Comparison of ENCODE assay signal across 8 cellular contexts in the genomic region with DNA sequence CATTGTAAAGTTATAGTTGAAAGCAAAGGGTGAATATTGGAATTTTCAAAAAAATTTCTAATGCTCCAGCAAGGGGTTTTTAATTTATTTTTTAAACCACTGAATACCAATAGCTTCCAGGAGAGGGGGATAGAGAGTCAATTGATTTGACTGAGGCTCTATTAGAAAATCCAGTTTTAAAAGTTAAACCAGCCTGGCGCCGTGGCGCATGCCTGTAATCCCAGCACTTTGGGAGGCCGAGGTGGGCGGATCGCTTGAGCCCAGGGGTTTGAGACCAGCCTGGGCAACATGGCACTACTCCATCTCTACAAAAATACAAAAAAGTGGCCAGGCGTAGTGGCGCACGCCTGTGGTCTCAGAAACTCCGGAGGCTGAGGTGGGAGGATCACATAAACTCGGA.
DNase-seq lines count a peak whose midpoint lies in the region; ATAC-seq and TF ChIP-seq lines count a peak whose summit lies in the region.

No MANE protein-coding gene starts in this region.

- no peak for TF ChIP-seq POLR2A in esophagus squamous epithelium (IDR thresholded peaks at IDR 0.05)

- 26 to 35% methylated on average over 11 of the region's 11 CpGs for WGBS in esophagus squamous epithelium, 2 donors

- peak overlapping the region; percentile 69 for H2AFZ ChIP-seq in parathyroid adenoma

- H3K27me3 ChIP-seq in esophagus squamous epithelium (no peaks in the 10 kb centered on the region), parathyroid adenoma (ENCODE audit: control insufficient read depth, insufficient read depth, low read length) (no peaks in the 10 kb centered on the region)

- no peak for ATAC-seq in activated T-cell treated with anti-CD3 and anti-CD28 coated beads, Interleukin-2, amount 50 U/mL, for 4 hours
- ATAC-seq in GM18909 (IDR thresholded peaks at IDR 0.05; ENCODE audit: poor library complexity, unreplicated experiment): no peak
- no peak for ATAC-seq in GM19395 (IDR thresholded peaks at IDR 0.05; ENCODE audit: unreplicated experiment)
- ATAC-seq in GM18873 (IDR thresholded peaks at IDR 0.05; ENCODE audit: low FRiP score, unreplicated experiment): no peak

- TF ChIP-seq CTCF in esophagus squamous epithelium (IDR thresholded peaks at IDR 0.05) (peak; percentile 46 to 86 (median 73)), parathyroid adenoma (IDR thresholded peaks at IDR 0.05) (peak; percentile 79)

- H3K4me3 Mint-ChIP-seq in activated T-cell treated with anti-CD3 and anti-CD28 coated beads, Interleukin-2, amount 50 U/mL, for 24 hours: no peak overlapping the region
- no peak overlapping the region for H3K4me3 Mint-ChIP-seq in activated T-cell treated with anti-CD3 and anti-CD28 coated beads, Interleukin-2, amount 50 U/mL, for 4 hours

- H3K4me1 Mint-ChIP-seq in activated T-cell treated with anti-CD3 and anti-CD28 coated beads, Interleukin-2, amount 50 U/mL, for 24 hours (ENCODE audit: low read depth): peaks cover 11% of the 10 kb centered on the region
- no peaks in the 10 kb centered on the region for H3K4me1 Mint-ChIP-seq in activated T-cell treated with anti-CD3 and anti-CD28 coated beads, Interleukin-2, amount 50 U/mL, for 4 hours (ENCODE audit: low read depth)

- intact Hi-C loops in esophagus squamous epithelium (cut with DNase I): loop anchor here (5.0 kb wide), 1 partner anchor 257 kb away; no protein-coding TSS in a partner anchor

- H3K79me2 ChIP-seq in parathyroid adenoma: no peaks in the 10 kb centered on the region

- H3K4me3 ChIP-seq in esophagus squamous epithelium: peak overlapping the region in 3 of 4 donors; percentile 12 to 49 (median 21)
- H3K4me3 ChIP-seq in parathyroid adenoma (ENCODE audit: low read depth, low read length): no peak overlapping the region

- peak overlapping the region; percentile 27 for H3K4me2 ChIP-seq in parathyroid adenoma (ENCODE audit: low read length)

- no peaks in the 10 kb centered on the region for H3K9me3 Mint-ChIP-seq in activated T-cell treated with anti-CD3 and anti-CD28 coated beads, Interleukin-2, amount 50 U/mL, for 24 hours
- H3K9me3 Mint-ChIP-seq in activated T-cell treated with anti-CD3 and anti-CD28 coated beads, Interleukin-2, amount 50 U/mL, for 4 hours: no peaks in the 10 kb centered on the region

- H3K27me3 Mint-ChIP-seq in activated T-cell treated with anti-CD3 and anti-CD28 coated beads, Interleukin-2, amount 50 U/mL, for 24 hours: no peaks in the 10 kb centered on the region
- no peaks in the 10 kb centered on the region for H3K27me3 Mint-ChIP-seq in activated T-cell treated with anti-CD3 and anti-CD28 coated beads, Interleukin-2, amount 50 U/mL, for 4 hours (ENCODE audit: low read depth)

- H3K36me3 ChIP-seq in esophagus squamous epithelium (no peaks in the 10 kb centered on the region), parathyroid adenoma (ENCODE audit: control insufficient read depth, insufficient read depth, low read length) (no peaks in the 10 kb centered on the region)

- no peak overlapping the region for H3K27ac Mint-ChIP-seq in activated T-cell treated with anti-CD3 and anti-CD28 coated beads, Interleukin-2, amount 50 U/mL, for 24 hours

- H3K36me3 Mint-ChIP-seq in activated T-cell treated with anti-CD3 and anti-CD28 coated beads, Interleukin-2, amount 50 U/mL, for 24 hours (ENCODE audit: low read depth): no peaks in the 10 kb centered on the region
- H3K36me3 Mint-ChIP-seq in activated T-cell treated with anti-CD3 and anti-CD28 coated beads, Interleukin-2, amount 50 U/mL, for 4 hours (ENCODE audit: insufficient read depth): no peaks in the 10 kb centered on the region

- peaks cover 12 to 56% (median 17%) of the 10 kb centered on the region in 3 donors for H3K4me1 ChIP-seq in esophagus squamous epithelium
- no peaks in the 10 kb centered on the region for H3K4me1 ChIP-seq in parathyroid adenoma

- no peak overlapping the region for H3K9ac ChIP-seq in parathyroid adenoma

- peak; percentile 41 for DNase-seq in activated T-cell treated with anti-CD3 and anti-CD28 coated beads, Interleukin-2, amount 50 U/mL, for 24 hours
- DNase-seq in activated T-cell treated with anti-CD3 and anti-CD28 coated beads, Interleukin-2, amount 50 U/mL, for 4 hours: no peak
- DNase-seq in OCI-M1 (lab: John Stamatoyannopoulos, UW) (peak; percentile 74), esophagus squamous epithelium (lab: John Stamatoyannopoulos, UW) (no peak)

- peak overlapping the region; percentile 70 to 89 (median 86) for H3K27ac ChIP-seq in esophagus squamous epithelium
- no peak overlapping the region for H3K27ac ChIP-seq in parathyroid adenoma

- H3K9me3 ChIP-seq in esophagus squamous epithelium (no peaks in the 10 kb centered on the region), parathyroid adenoma (ENCODE audit: control insufficient read depth, low read length) (no peaks in the 10 kb centered on the region)

Comparison
In these comparisons a context has a peak if more than half of its experiments do, and no peak if none do; other contexts are left out.
1. DNase-seq: peak in activated T-cell treated with anti-CD3 and anti-CD28 coated beads, Interleukin-2, amount 50 U/mL, for 24 hours (single experiment) and OCI-M1 (single experiment); none in activated T-cell treated with anti-CD3 and anti-CD28 coated beads, Interleukin-2, amount 50 U/mL, for 4 hours (single experiment) and esophagus squamous epithelium (single experiment).